9 cellular contexts compared by ENCODE assay signal in genomic region chr5:132226516-132227234, GRCh38. TPM values are rescaled to one million over a fixed set of nuclear protein-coding genes. Genes with fewer than 3 reads are reported as not detected.
DNase-seq lines count a peak whose midpoint lies in the region; ATAC-seq and TF ChIP-seq lines count a peak whose summit lies in the region.
"Had no signal": no experiment of that assay in that cellular context is flagged by ENCODE, and none has a peak within 500 bp of the region (broad histone marks: within the 10 kb centered on the region; RNA-seq: fewer than 3 reads in every experiment).

No MANE protein-coding gene starts in this region.

- intact Hi-C loops in CD4-positive, alpha-beta T cell (cut with DNase I, micrococcal nuclease): no loop called here

- H3K4me1 ChIP-seq in neutrophil (ENCODE audit: control insufficient read depth in 1 of 2, insufficient read depth in 1 of 2, low read depth in 1 of 2, low read length in 1 of 2): peaks cover 8 to 14% of the 10 kb centered on the region in 2 experiments

- TF ChIP-seq CTCF in CD4-positive, alpha-beta T cell (IDR thresholded peaks at IDR 0.05): no peak
- TF ChIP-seq CTCF in RWPE1 (conservative IDR thresholded peaks at IDR 0.05; ENCODE audit: low read depth): no peak
- TF ChIP-seq CTCF in neutrophil (IDR thresholded peaks at IDR 0.05): no peak

- CTCF ChIA-PET in CD4-positive, alpha-beta T cell (lab: Charles Lee): no interaction called here
- CTCF ChIA-PET in RWPE1 (lab: Yijun Ruan, JAX): interaction anchor here (0.5 to 3.6 kb wide), 6 partner anchors 12 to 158 kb away, joined by 3 to 20 read pairs (median 4); no protein-coding TSS in a partner anchor

- no peaks in the 10 kb centered on the region for H3K36me3 Mint-ChIP-seq in CD4-positive, alpha-beta T cell (ENCODE audit: low read depth)
- H3K36me3 Mint-ChIP-seq: activated naive CD4-positive, alpha-beta T cell treated with anti-CD3 and anti-CD28 coated beads, Interleukin-2, amount 50 U/mL, for 24 hours had no signal

- ATAC-seq in CD4-positive, alpha-beta T cell (ENCODE audit: poor library complexity): no peak
- ATAC-seq in HG03196 (IDR thresholded peaks at IDR 0.05; ENCODE audit: unreplicated experiment) (no peak), GM18511 (IDR thresholded peaks at IDR 0.05; ENCODE audit: unreplicated experiment) (no peak)

- DNase-seq in CD4-positive, alpha-beta T cell: no peak
- no peak for DNase-seq in RWPE1 (ENCODE audit: low spot score)
- peak; percentile 59 for DNase-seq in fibroblast of peridontal ligament (ENCODE audit: extremely low read depth)
- no peak for DNase-seq in amniotic stem cell (lab: John Stamatoyannopoulos, UW)
- DNase-seq in NCI-H146 (lab: John Stamatoyannopoulos, UW): no peak

- no peaks in the 10 kb centered on the region for H3K9me3 Mint-ChIP-seq in CD4-positive, alpha-beta T cell
- H3K9me3 Mint-ChIP-seq: activated naive CD4-positive, alpha-beta T cell treated with anti-CD3 and anti-CD28 coated beads, Interleukin-2, amount 50 U/mL, for 24 hours had no signal

- H3K4me3 Mint-ChIP-seq in CD4-positive, alpha-beta T cell: peak overlapping the region; percentile 60

- H3K4me3 ChIP-seq in neutrophil (ENCODE audit: low read depth in 1 of 2, low read length in 1 of 2): peak overlapping the region; percentile 52 to 71

- H3K36me3 ChIP-seq in neutrophil: no peaks in the 10 kb centered on the region

- peaks cover 14% of the 10 kb centered on the region for H3K27me3 ChIP-seq in CD4-positive, alpha-beta T cell (ENCODE audit: control insufficient read depth, insufficient read depth, low read length)
- H3K27me3 ChIP-seq in neutrophil: peaks cover 56% of the 10 kb centered on the region

- no peaks in the 10 kb centered on the region for H3K9me3 ChIP-seq in CD4-positive, alpha-beta T cell (ENCODE audit: control insufficient read depth, low read length)
- H3K9me3 ChIP-seq in neutrophil: no peaks in the 10 kb centered on the region

- H3K4me1 Mint-ChIP-seq in CD4-positive, alpha-beta T cell (ENCODE audit: low read depth): peaks cover 21% of the 10 kb centered on the region

- no peak overlapping the region for H3K27ac Mint-ChIP-seq in CD4-positive, alpha-beta T cell
- H3K27ac Mint-ChIP-seq: activated naive CD4-positive, alpha-beta T cell treated with anti-CD3 and anti-CD28 coated beads, Interleukin-2, amount 50 U/mL, for 24 hours had no signal

- no peak overlapping the region for H3K27ac ChIP-seq in CD4-positive, alpha-beta T cell (ENCODE audit: low read depth, low read length)
- H3K27ac ChIP-seq in RWPE1: peak overlapping the region; percentile 96
- no peak overlapping the region for H3K27ac ChIP-seq in neutrophil

- POLR2A ChIA-PET in CD4-positive, alpha-beta T cell (lab: Charles Lee): no interaction called here
- POLR2A ChIA-PET in RWPE1 (lab: Yijun Ruan, JAX; ENCODE audit: low non-redundant PET): interaction anchor here (0.9 to 1.3 kb wide), 3 partner anchors 11 to 142 kb away, joined by 3 to 4 read pairs (median 3); no protein-coding TSS in a partner anchor

- H3K27me3 Mint-ChIP-seq in CD4-positive, alpha-beta T cell: peaks cover 45% of the 10 kb centered on the region

RNA-seq across cellular contexts. Expression of gene P4HA2, which starts 1.0 kb away (rescaled TPM):
- not detected for total RNA-seq in CD4-positive, alpha-beta T cell

RNA-seq across cellular contexts. Expression of gene PDLIM4, which starts 30.8 kb away (rescaled TPM):
- total RNA-seq in CD4-positive, alpha-beta T cell: not detected
